In the genomic region with DNA sequence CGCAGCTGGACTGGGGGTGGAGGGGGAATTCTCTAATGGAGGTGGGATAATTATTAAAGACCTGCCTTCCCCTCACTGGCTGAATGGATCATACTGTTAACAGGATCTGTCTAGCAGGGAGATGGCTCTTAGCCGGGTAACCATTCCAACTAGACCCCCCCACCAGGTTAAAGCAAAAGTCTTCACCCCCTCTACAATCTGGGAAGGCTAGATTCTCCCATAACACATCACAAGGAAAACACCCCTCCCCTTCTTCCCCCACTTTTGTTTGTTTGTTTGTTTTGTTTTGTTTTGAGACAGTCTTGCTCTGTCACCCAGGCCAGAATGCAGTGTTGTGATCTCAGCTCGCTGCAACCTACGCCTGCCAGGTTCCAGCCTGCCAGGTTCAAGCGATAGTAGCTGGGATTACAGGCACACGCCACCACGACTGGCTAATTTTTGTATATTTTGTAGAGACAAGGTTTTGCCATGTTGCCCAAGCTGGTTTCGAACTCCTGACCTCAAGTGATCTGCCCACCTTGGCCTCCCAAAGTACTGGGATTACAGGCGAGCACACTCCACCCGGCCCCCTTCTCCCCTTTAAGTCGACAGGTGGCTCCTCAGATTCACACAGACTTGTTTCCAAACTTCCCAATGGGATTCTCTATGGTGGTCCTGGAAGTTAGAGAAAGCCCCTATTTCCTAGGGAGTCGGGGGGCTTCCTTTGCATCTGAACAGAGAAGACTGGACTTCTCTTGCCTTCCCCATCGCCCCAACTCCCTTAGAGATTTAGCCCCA, we compare ENCODE assay signal across 8 cellular contexts. TPM values are rescaled to one million over a fixed set of nuclear protein-coding genes. Genes with fewer than 3 reads are reported as not detected.
DNase-seq lines count a peak whose midpoint lies in the region; ATAC-seq, FAIRE-seq and TF ChIP-seq lines count a peak whose summit lies in the region.

No MANE protein-coding gene starts in this region.

- peaks cover 89% of the 10 kb centered on the region for H3K4me1 Mint-ChIP-seq in nephron progenitor cell

- H3K36me3 Mint-ChIP-seq in nephron progenitor cell (ENCODE audit: low read depth): peaks cover 11% of the 10 kb centered on the region

- no peaks in the 10 kb centered on the region for H3K9me3 ChIP-seq in effector memory CD4-positive, alpha-beta T cell (ENCODE audit: control insufficient read depth, low read length)
- H3K9me3 ChIP-seq in small intestine (ENCODE audit: control insufficient read depth, low read depth): no peaks in the 10 kb centered on the region

- H3K27me3 Mint-ChIP-seq in nephron progenitor cell (ENCODE audit: low read depth, poor library complexity): no peaks in the 10 kb centered on the region

- no peak for ATAC-seq in left lobe of liver

- H3K27me3 ChIP-seq in effector memory CD4-positive, alpha-beta T cell (replicated peaks; ENCODE audit: control insufficient read depth, insufficient read depth, low read length, poor library complexity, severe bottlenecking): no peaks in the 10 kb centered on the region
- no peaks in the 10 kb centered on the region for H3K27me3 ChIP-seq in small intestine (ENCODE audit: control insufficient read depth in 2 of 2, insufficient read depth in 2 of 2, low read length in 2 of 2)

- peaks cover 20% of the 10 kb centered on the region for H3K36me3 ChIP-seq in effector memory CD4-positive, alpha-beta T cell (ENCODE audit: control insufficient read depth, insufficient read depth, low read length)
- H3K36me3 ChIP-seq in small intestine (ENCODE audit: control insufficient read depth in 2 of 2, insufficient read depth in 2 of 2, low read length in 2 of 2): peaks cover 3 to 5% of the 10 kb centered on the region in 2 donors

- TF ChIP-seq CTCF in C4-2B (conservative IDR thresholded peaks at IDR 0.05) (no peak), nephron progenitor cell (IDR thresholded peaks at IDR 0.05) (no peak)

- peak overlapping the region; percentile 64 for H3K4me3 ChIP-seq in effector memory CD4-positive, alpha-beta T cell (ENCODE audit: insufficient read depth, low read depth, low read length, poor library complexity, severe bottlenecking)
- H3K4me3 ChIP-seq in small intestine (ENCODE audit: low read depth in 1 of 2, low read length in 2 of 2): peak overlapping the region in 1 of 2 donors; percentile 84

- H3K27ac Mint-ChIP-seq in nephron progenitor cell: peak overlapping the region; percentile 95

- H3K27ac ChIP-seq in C4-2B (peak overlapping the region; percentile 90), small intestine (ENCODE audit: low read depth in 1 of 2, low read length in 1 of 2) (peak overlapping the region in 1 of 2 donors; percentile 94)
- peak overlapping the region; percentile 82 for H3K27ac ChIP-seq in effector memory CD4-positive, alpha-beta T cell (ENCODE audit: insufficient read depth, low read length, poor library complexity, severe bottlenecking)

- peaks cover 53% of the 10 kb centered on the region for H3K4me1 ChIP-seq in effector memory CD4-positive, alpha-beta T cell (ENCODE audit: control insufficient read depth, insufficient read depth, low read length, poor library complexity, severe bottlenecking)
- peaks cover 6 to 22% of the 10 kb centered on the region in 2 donors for H3K4me1 ChIP-seq in small intestine (ENCODE audit: control insufficient read depth in 2 of 2, insufficient read depth in 1 of 2, low read depth in 1 of 2, low read length in 1 of 2)

- 36 to 53% (median 45%) methylated on average over 13 of the region's 13 CpGs for WGBS in small intestine, 3 donors

- H3K4me3 Mint-ChIP-seq in nephron progenitor cell: peak overlapping the region; percentile 96

- DNase-seq in NCI-H82 (lab: John Stamatoyannopoulos, UW) (peak; percentile 92), nephron progenitor cell (peak; percentile 6), NCI-H1694 (lab: John Stamatoyannopoulos, UW) (no peak), left lobe of liver (ENCODE audit: low spot score) (no peak), small intestine (no peak)
- DNase-seq in effector memory CD4-positive, alpha-beta T cell: no peak
- DNase-seq in stimulated activated naive CD4-positive, alpha-beta T cell treated with Interleukin-2 at 50 U/mL for 16 hours (lab: John Stamatoyannopoulos, UW): no peak

- no peaks in the 10 kb centered on the region for H3K9me3 Mint-ChIP-seq in nephron progenitor cell

- no peak for FAIRE-seq in small intestine (lab: Jason Lieb, UNC)

RNA-seq across cellular contexts. Expression of a gene that starts 3.5 kb away (rescaled TPM):
- 32.2 TPM for total RNA-seq in left lobe of liver
- 10 to 100 TPM; 19.2 to 30.7 (median 21.2) TPM for polyA plus RNA-seq in small intestine

RNA-seq across cellular contexts. Expression of a gene that starts 12.1 kb away (rescaled TPM):
- 344 TPM for total RNA-seq in left lobe of liver
- 1,000 to 10,000 TPM in 2 of 3 donors, 100 to 1,000 TPM in 1; 898 to 1,455 (median 1,096) TPM for polyA plus RNA-seq in small intestine

RNA-seq across cellular contexts. Expression of a gene that starts 54.4 kb away (rescaled TPM):
- total RNA-seq in left lobe of liver: 72.1 TPM
- polyA plus RNA-seq in small intestine: 100 to 1,000 TPM; 130 to 222 (median 139) TPM

Comparison
In these comparisons a context has a peak if more than half of its experiments do, and no peak if none do; other contexts are left out.
1. DNase-seq: peak in NCI-H82 (single experiment) and nephron progenitor cell (single experiment); none in effector memory CD4-positive, alpha-beta T cell (0 of 3), NCI-H1694 (single experiment), left lobe of liver (single experiment), stimulated activated naive CD4-positive, alpha-beta T cell treated with Interleukin-2 at 50 U/mL for 16 hours (single experiment) and small intestine (single experiment).